Comparison of ENCODE assay signal across 11 cellular contexts in the genomic region with DNA sequence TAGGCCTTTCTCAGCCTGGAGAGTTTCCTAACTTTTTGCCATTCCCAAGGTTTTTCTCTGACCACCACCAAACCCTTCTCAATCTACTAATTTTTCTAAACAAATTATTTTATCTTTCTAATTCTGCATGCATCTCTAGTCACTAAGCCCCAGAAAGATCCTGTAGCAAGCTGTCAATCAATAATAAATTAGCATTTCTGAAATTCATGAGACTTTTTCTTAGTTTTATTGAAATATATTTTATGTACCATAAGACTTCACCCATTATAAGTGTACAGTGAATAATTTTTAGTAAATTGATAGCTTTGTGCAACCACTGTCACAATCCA. TPM values are rescaled to one million over a fixed set of nuclear protein-coding genes. Genes with fewer than 3 reads are reported as not detected.
DNase-seq lines count a peak whose midpoint lies in the region; ATAC-seq and TF ChIP-seq lines count a peak whose summit lies in the region.
"Had no signal": no experiment of that assay in that cellular context is flagged by ENCODE, and none has a peak within 500 bp of the region (broad histone marks: within the 10 kb centered on the region; RNA-seq: fewer than 3 reads in every experiment).

No MANE protein-coding gene starts in this region.

- CTCF ChIA-PET in activated CD8-positive, alpha-beta memory T cell treated with anti-CD3 and anti-CD28 coated beads, Interleukin-2, amount 10 ng/mL, durations not matched to agents 7 days and 5 days (lab: Charles Lee) = interaction anchor here (0.7 to 4.5 kb wide), 7 partner anchors 8 to 210 kb away, joined by 3 to 29 read pairs (median 9); no protein-coding TSS in a partner anchor

- intact Hi-C loops in adrenal gland (cut with DNase I) = no loop called here

- H3K27me3 Mint-ChIP-seq in activated CD8-positive, alpha-beta memory T cell treated with anti-CD3 and anti-CD28 coated beads, Interleukin-2, amount 10 ng/mL, durations not matched to agents 7 days and 5 days = no peaks in the 10 kb centered on the region
- no peaks in the 10 kb centered on the region for H3K27me3 Mint-ChIP-seq in endothelial cell (ENCODE audit: unreplicated experiment)
- no peaks in the 10 kb centered on the region for H3K27me3 Mint-ChIP-seq in type B pancreatic cell
- H3K27me3 Mint-ChIP-seq: naive B cell had no signal

- H3K9me3 Mint-ChIP-seq in activated CD8-positive, alpha-beta memory T cell treated with anti-CD3 and anti-CD28 coated beads, Interleukin-2, amount 10 ng/mL, durations not matched to agents 7 days and 5 days (ENCODE audit: low read depth) = no peaks in the 10 kb centered on the region
- no peaks in the 10 kb centered on the region for H3K9me3 Mint-ChIP-seq in endothelial cell (ENCODE audit: unreplicated experiment)
- H3K9me3 Mint-ChIP-seq in type B pancreatic cell = peaks cover 5% of the 10 kb centered on the region

- H3K9me3 ChIP-seq in RWPE2 (ENCODE audit: severe bottlenecking) (peaks cover under 1% of the 10 kb centered on the region), adrenal gland (replicated peaks in 1 of 3) (no peaks in the 10 kb centered on the region)
- H3K9me3 ChIP-seq: psoas muscle had no signal

- peaks cover 48% of the 10 kb centered on the region for H3K4me1 Mint-ChIP-seq in activated CD8-positive, alpha-beta memory T cell treated with anti-CD3 and anti-CD28 coated beads, Interleukin-2, amount 10 ng/mL, durations not matched to agents 7 days and 5 days
- peaks cover 2% of the 10 kb centered on the region for H3K4me1 Mint-ChIP-seq in endothelial cell (ENCODE audit: unreplicated experiment)
- peaks cover 6% of the 10 kb centered on the region for H3K4me1 Mint-ChIP-seq in type B pancreatic cell (ENCODE audit: unreplicated experiment)

- H3K36me3 ChIP-seq in RWPE2 (ENCODE audit: low read depth) = no peaks in the 10 kb centered on the region
- no peaks in the 10 kb centered on the region for H3K36me3 ChIP-seq in adrenal gland (replicated peaks in 1 of 2)
- H3K36me3 ChIP-seq: upper lobe of left lung had no signal

- H3K36me3 Mint-ChIP-seq in activated CD8-positive, alpha-beta memory T cell treated with anti-CD3 and anti-CD28 coated beads, Interleukin-2, amount 10 ng/mL, durations not matched to agents 7 days and 5 days = peaks cover 8% of the 10 kb centered on the region
- no peaks in the 10 kb centered on the region for H3K36me3 Mint-ChIP-seq in endothelial cell (ENCODE audit: low read depth, unreplicated experiment)
- H3K36me3 Mint-ChIP-seq in type B pancreatic cell = no peaks in the 10 kb centered on the region

- no peak for ATAC-seq in activated CD8-positive, alpha-beta memory T cell treated with anti-CD3 and anti-CD28 coated beads, Interleukin-2, amount 10 ng/mL, durations not matched to agents 7 days and 5 days
- ATAC-seq in RWPE2 (ENCODE audit: low read depth) = no peak

- H3K4me3 ChIP-seq in RWPE2 (ENCODE audit: severe bottlenecking) (no peak overlapping the region), adrenal gland (peak overlapping the region in 1 of 4 donors; percentile 39)

- DNase-seq in activated CD8-positive, alpha-beta memory T cell treated with anti-CD3 and anti-CD28 coated beads, Interleukin-2, amount 10 ng/mL, durations not matched to agents 7 days and 5 days = no peak
- no peak for DNase-seq in activated CD8-positive, alpha-beta memory T cell treated with anti-CD3 and anti-CD28 coated beads, Interleukin-2, amount 50 U/mL, for 48 hours
- DNase-seq in RWPE2 (ENCODE audit: low spot score) = no peak
- DNase-seq in endothelial cell (ENCODE audit: low spot score) = no peak
- DNase-seq in type B pancreatic cell (ENCODE audit: extremely low spot score, unreplicated experiment) = no peak
- no peak for DNase-seq in adrenal gland
- no peak for DNase-seq in AML-193 (lab: John Stamatoyannopoulos, UW)
- DNase-seq in stimulated activated CD4-positive, alpha-beta T cell treated with anti-CD3 and anti-CD28 coated beads, Interleukin-2, amount 100 ng/mL, for 24 hours = no peak

- no peak overlapping the region for H3K4me3 Mint-ChIP-seq in activated CD8-positive, alpha-beta memory T cell treated with anti-CD3 and anti-CD28 coated beads, Interleukin-2, amount 10 ng/mL, durations not matched to agents 7 days and 5 days
- H3K4me3 Mint-ChIP-seq in endothelial cell (ENCODE audit: unreplicated experiment) = no peak overlapping the region
- no peak overlapping the region for H3K4me3 Mint-ChIP-seq in type B pancreatic cell

- TF ChIP-seq POLR2A in adrenal gland (IDR thresholded peaks at IDR 0.05) = no peak

- peak overlapping the region; percentile 95 for H3K27ac Mint-ChIP-seq in activated CD8-positive, alpha-beta memory T cell treated with anti-CD3 and anti-CD28 coated beads, Interleukin-2, amount 10 ng/mL, durations not matched to agents 7 days and 5 days
- H3K27ac Mint-ChIP-seq in endothelial cell (ENCODE audit: unreplicated experiment) (no peak overlapping the region), type B pancreatic cell (peak overlapping the region; percentile 73)

- H3K4me1 ChIP-seq in RWPE2 (ENCODE audit: insufficient read depth, poor library complexity, severe bottlenecking) (peaks cover 26% of the 10 kb centered on the region), adrenal gland (replicated peaks in 1 of 2) (peaks cover 0 to 9% of the 10 kb centered on the region in 2 donors)
- H3K4me1 ChIP-seq: psoas muscle had no signal

- no peaks in the 10 kb centered on the region for H3K27me3 ChIP-seq in RWPE2 (ENCODE audit: insufficient read depth, poor library complexity, severe bottlenecking)
- H3K27me3 ChIP-seq in adrenal gland = no peaks in the 10 kb centered on the region
- H3K27me3 ChIP-seq: upper lobe of left lung had no signal

- TF ChIP-seq CTCF in RWPE2 (IDR thresholded peaks at IDR 0.05; ENCODE audit: poor library complexity, severe bottlenecking) = peak; percentile 88
- TF ChIP-seq CTCF in endothelial cell (IDR thresholded peaks at IDR 0.05; ENCODE audit: unreplicated experiment) = peak; percentile 56
- no peak for TF ChIP-seq CTCF in type B pancreatic cell (conservative IDR thresholded peaks at IDR 0.05)
- TF ChIP-seq CTCF in adrenal gland (IDR thresholded peaks at IDR 0.05) = no peak

- H3K27ac ChIP-seq in RWPE2 (ENCODE audit: poor library complexity, severe bottlenecking) = peak overlapping the region; percentile 99
- H3K27ac ChIP-seq in adrenal gland = no peak overlapping the region

RNA-seq across cellular contexts. Expression of a gene that starts 22.4 kb away (rescaled TPM):
- total RNA-seq in activated CD8-positive, alpha-beta memory T cell treated with anti-CD3 and anti-CD28 coated beads, Interleukin-2, amount 10 ng/mL, durations not matched to agents 7 days and 5 days = 10 to 100 TPM; 14.7 to 18.4 TPM
- 7.4 TPM for total RNA-seq in endothelial cell (ENCODE audit: unreplicated experiment)
- total RNA-seq in type B pancreatic cell (ENCODE audit: low replicate concordance) = 7.8 and 10.1 TPM in 2 replicates
- 10 to 100 TPM in 4 of 8 donors, 1 to 10 TPM in 4; 5.4 to 23.0 (median 9.7) TPM for total RNA-seq in adrenal gland
- polyA plus RNA-seq in adrenal gland = 10 to 100 TPM in 1 of 3 donors, 1 to 10 TPM in 2; 2.0 to 10.1 (median 2.0) TPM

Comparison
In these comparisons a context has a peak if more than half of its experiments do, and no peak if none do; other contexts are left out.
1. CTCF ChIP-seq: peak in RWPE2 (single experiment) and endothelial cell (single experiment); none in type B pancreatic cell (single experiment) and adrenal gland (0 of 6).